ENCODE assay signal across 11 cellular contexts in the genomic region with DNA sequence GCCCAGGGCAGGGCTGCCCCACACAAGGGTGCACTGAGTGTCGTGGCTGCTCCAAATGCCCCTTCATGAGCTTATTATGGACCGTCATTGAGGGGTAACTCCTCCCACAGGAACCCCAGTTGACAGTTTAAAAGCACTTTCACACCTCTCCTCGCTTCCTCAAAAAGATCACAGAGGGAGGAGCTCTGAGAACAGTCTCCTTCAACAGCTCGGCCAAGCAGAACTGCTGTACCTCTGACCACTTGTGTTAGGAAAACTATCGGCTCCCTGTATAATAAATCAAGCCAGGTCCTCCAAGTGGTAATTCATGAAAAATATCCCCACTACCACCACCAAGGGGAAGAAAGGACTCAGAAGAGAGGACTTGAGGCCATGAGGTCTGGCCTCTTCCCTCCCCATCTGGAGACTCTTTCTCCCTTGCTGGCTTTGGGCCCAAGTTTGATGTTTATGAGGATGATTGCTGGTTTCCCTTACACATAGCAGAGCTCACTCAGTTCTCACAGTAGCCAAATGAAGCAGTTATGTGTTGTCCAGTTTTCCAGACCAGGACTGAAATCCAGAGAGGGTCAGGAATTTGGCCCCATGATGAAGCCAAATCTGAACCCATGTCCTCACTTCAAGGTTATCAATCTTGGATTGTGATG. TPM values are rescaled to one million over a fixed set of nuclear protein-coding genes. Genes with fewer than 3 reads are reported as not detected.
DNase-seq lines count a peak whose midpoint lies in the region; ATAC-seq and TF ChIP-seq lines count a peak whose summit lies in the region.
"Had no signal": no experiment of that assay in that cellular context is flagged by ENCODE, and none has a peak within 500 bp of the region (broad histone marks: within the 10 kb centered on the region; RNA-seq: fewer than 3 reads in every experiment).

No MANE protein-coding gene starts in this region.

- ATAC-seq in GM21447 (IDR thresholded peaks at IDR 0.05; ENCODE audit: unreplicated experiment) (peak; percentile 66), T-helper 17 cell (peak; percentile 40), right lobe of liver (peak in 3 of 4 donors; percentile 12 to 33 (median 24))
- ATAC-seq: stimulated activated effector memory CD8-positive, alpha-beta T cell treated with anti-CD3 and anti-CD28 coated beads, Interleukin-12 subunit alpha, Interleukin-12 subunit beta, amount 100 ng/mL, for 72 hours had no signal

- peaks cover 0 to 53% (median 14%) of the 10 kb centered on the region in 4 donors for H3K36me3 ChIP-seq in right lobe of liver

- H3K4me1 Mint-ChIP-seq in T-helper 17 cell: peaks cover 2% of the 10 kb centered on the region

- TF ChIP-seq POLR2A in right lobe of liver (IDR thresholded peaks at IDR 0.05): no peak

- H3K27me3 Mint-ChIP-seq in T-helper 17 cell: no peaks in the 10 kb centered on the region

- peaks cover 5% of the 10 kb centered on the region for H3K36me3 Mint-ChIP-seq in T-helper 17 cell (ENCODE audit: low read depth)

- no peaks in the 10 kb centered on the region for H3K4me1 ChIP-seq in right lobe of liver

- intact Hi-C loops in right lobe of liver (cut with DNase I): no loop called here

- TF ChIP-seq CTCF in AG09309 (IDR thresholded peaks at IDR 0.05; ENCODE audit: control insufficient read depth, insufficient read depth, low read depth, low read length, missing control alignments) (no peak), right lobe of liver (IDR thresholded peaks at IDR 0.05) (no peak)

- DNase-seq in AG09309 (ENCODE audit: low read depth) (peak; percentile 55), T-helper 17 cell (no peak), right lobe of liver (no peak), Ammon's horn (ENCODE audit: low spot score) (no peak), NCI-H1930 (lab: John Stamatoyannopoulos, UW) (no peak), HPDE6-E6E7 (ENCODE audit: extremely low spot score) (no peak)
- DNase-seq in stimulated activated CD4-positive, alpha-beta T cell treated with anti-CD3 and anti-CD28 coated beads, Interleukin-2, amount 100 ng/mL, for 24 hours: no peak
- DNase-seq: amygdala, midbrain had no signal

- H3K27ac ChIP-seq in right lobe of liver: no peak overlapping the region

- 33% methylated on average over 1 of the region's 5 CpGs for WGBS in right lobe of liver (ENCODE audit: insufficient coverage, low coverage, low lambda C conversion rate, missing lambda C conversion rate)

- no peak overlapping the region for H3K27ac Mint-ChIP-seq in T-helper 17 cell

- H3K9me3 ChIP-seq in T-helper 17 cell (ENCODE audit: control insufficient read depth, low read length, poor library complexity, severe bottlenecking) (no peaks in the 10 kb centered on the region), right lobe of liver (no peaks in the 10 kb centered on the region)

- no peaks in the 10 kb centered on the region for H3K27me3 ChIP-seq in right lobe of liver

- no peak overlapping the region for H3K4me3 Mint-ChIP-seq in T-helper 17 cell
- H3K4me3 Mint-ChIP-seq: stimulated activated effector memory CD8-positive, alpha-beta T cell treated with anti-CD3 and anti-CD28 coated beads, Interleukin-12 subunit alpha, Interleukin-12 subunit beta, amount 100 ng/mL, for 72 hours had no signal

- no peak overlapping the region for H3K4me3 ChIP-seq in AG09309 (ENCODE audit: control insufficient read depth, low read depth, low read length)
- no peak overlapping the region for H3K4me3 ChIP-seq in right lobe of liver

RNA-seq across cellular contexts. Expression of a gene that starts 8.7 kb away (rescaled TPM):
- total RNA-seq in T-helper 17 cell (1 to 10 TPM; 1.9 to 3.1 TPM), right lobe of liver (10 to 100 TPM in 2 of 6 experiments, 1 to 10 TPM in 4; 3.4 to 21.8 (median 6.8) TPM)

RNA-seq across cellular contexts. Expression of a gene that starts 14.9 kb away (rescaled TPM):
- total RNA-seq in T-helper 17 cell (10 to 100 TPM; 18.8 to 22.3 TPM), right lobe of liver (10 to 100 TPM; 13.9 to 32.1 (median 19.4) TPM)

RNA-seq across cellular contexts. Expression of a gene that starts 15.1 kb away (rescaled TPM):
- 1 to 10 TPM in 1 of 2 donors, under 1 TPM in 1; 0.89 to 1.2 TPM for total RNA-seq in T-helper 17 cell
- total RNA-seq in right lobe of liver: 1 to 10 TPM; 1.7 to 2.7 (median 1.9) TPM

RNA-seq across cellular contexts. Expression of a gene that starts 15.2 kb away (rescaled TPM):
- 1 to 10 TPM in 1 of 2 donors, under 1 TPM in 1; 0.99 to 5.5 TPM for total RNA-seq in T-helper 17 cell
- total RNA-seq in right lobe of liver: 1 to 10 TPM in 1 of 6 experiments, under 1 TPM in 2, not detected in 3; 0.37 to 3.5 (median 0.86) TPM

RNA-seq across cellular contexts. Expression of a gene that starts 29.8 kb away (rescaled TPM):
- total RNA-seq in T-helper 17 cell: 1 to 10 TPM in 1 of 2 donors, not detected in 1; 1.4 TPM
- total RNA-seq in right lobe of liver: 1 to 10 TPM in 4 of 6 experiments, under 1 TPM in 1, not detected in 1; 0.66 to 5.8 (median 3.7) TPM
